In the genomic region with DNA sequence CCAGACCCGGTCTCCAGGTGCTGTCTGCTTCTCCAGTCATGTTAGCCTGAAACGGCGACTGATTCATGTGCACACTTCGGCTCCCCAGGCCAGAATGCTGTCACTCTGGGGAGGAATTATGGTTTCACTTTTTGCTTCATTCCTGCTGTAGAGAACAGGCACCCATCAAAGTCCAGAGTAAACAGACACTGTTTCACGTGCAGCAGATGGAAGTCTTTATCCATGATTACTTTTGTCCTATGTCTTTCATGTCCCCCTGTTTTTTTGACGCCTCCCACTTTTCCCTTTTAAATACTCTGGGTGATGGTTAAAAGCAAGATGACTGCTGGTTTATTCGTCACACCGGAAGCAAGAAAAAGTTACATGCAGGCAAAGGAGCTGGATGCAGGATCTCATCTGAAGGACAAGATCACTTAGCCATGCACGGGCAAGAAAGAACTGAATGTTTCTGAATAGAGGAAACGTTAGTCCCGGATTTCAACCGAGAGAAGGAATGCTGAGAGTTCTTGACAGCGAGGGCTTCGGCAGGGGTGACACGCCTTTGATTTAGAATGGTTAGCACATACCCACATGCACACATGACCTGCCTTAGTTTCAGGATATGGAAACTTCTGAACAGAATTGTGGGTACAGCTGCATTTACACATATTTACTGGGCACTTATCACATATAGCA, we compare ENCODE assay signal across 10 cellular contexts.
A peak's percentile ranks its signal among the peaks of the same experiment; 100 is the strongest.
DNase-seq lines count a peak whose midpoint lies in the region; ATAC-seq and TF ChIP-seq lines count a peak whose summit lies in the region.
"Had no signal": no experiment of that assay in that cellular context is flagged by ENCODE, and none has a peak within 500 bp of the region (broad histone marks: within the 10 kb centered on the region; RNA-seq: fewer than 3 reads in every experiment).

No MANE protein-coding gene starts in this region.

- H3K4me3 ChIP-seq in left ventricle myocardium inferior (peak overlapping the region; percentile 45), smooth muscle cell (peak overlapping the region; percentile 5)

- no peak for TF ChIP-seq CTCF in activated CD8-positive, alpha-beta T cell treated with anti-CD3 and anti-CD28 coated beads for 36 hours (IDR thresholded peaks at IDR 0.05)
- TF ChIP-seq CTCF in left ventricle myocardium inferior (IDR thresholded peaks at IDR 0.05; ENCODE audit: borderline replicate concordance) (no peak), smooth muscle cell (IDR thresholded peaks at IDR 0.05; ENCODE audit: borderline replicate concordance, insufficient read depth, poor library complexity, severe bottlenecking) (no peak)

- WGBS in smooth muscle cell (ENCODE audit: low lambda C conversion rate) = 35% methylated on average over 15 of the region's 15 CpGs

- H3K27ac ChIP-seq in left ventricle myocardium inferior (replicated peaks) (peak overlapping the region; percentile 59), smooth muscle cell (ENCODE audit: low read depth) (peak overlapping the region; percentile 32)

- H3K4me1 ChIP-seq in left ventricle myocardium inferior (peaks cover 6% of the 10 kb centered on the region), smooth muscle cell (ENCODE audit: low read depth) (peaks cover 5% of the 10 kb centered on the region)

- H3K36me3 Mint-ChIP-seq in activated CD8-positive, alpha-beta T cell treated with anti-CD3 and anti-CD28 coated beads for 36 hours (ENCODE audit: low read depth) = no peaks in the 10 kb centered on the region
- H3K36me3 Mint-ChIP-seq: brain had no signal

- no peaks in the 10 kb centered on the region for H4K20me1 ChIP-seq in smooth muscle cell (ENCODE audit: low read depth)

- peak overlapping the region; percentile 71 for H3K4me2 ChIP-seq in smooth muscle cell

- TF ChIP-seq POLR2A in GM18505 (IDR thresholded peaks at IDR 0.05; ENCODE audit: borderline replicate concordance, extremely low read depth, insufficient read depth, insufficient read length) = no peak

- H3K4me3 Mint-ChIP-seq in activated CD8-positive, alpha-beta T cell treated with anti-CD3 and anti-CD28 coated beads for 36 hours = peak overlapping the region; percentile 37
- H3K4me3 Mint-ChIP-seq: brain had no signal

- peak overlapping the region; percentile 19 for H3K27ac Mint-ChIP-seq in activated CD8-positive, alpha-beta T cell treated with anti-CD3 and anti-CD28 coated beads for 36 hours
- H3K27ac Mint-ChIP-seq: brain had no signal

- intact Hi-C loops in activated CD8-positive, alpha-beta T cell treated with anti-CD3 and anti-CD28 coated beads for 36 hours (cut with micrococcal nuclease) = no loop called here
- intact Hi-C loops in left ventricle myocardium inferior (cut with micrococcal nuclease) = no loop called here

- peak overlapping the region; percentile 83 for H2AFZ ChIP-seq in smooth muscle cell (ENCODE audit: low read depth)

- CTCF ChIA-PET in activated CD8-positive, alpha-beta T cell treated with anti-CD3 and anti-CD28 coated beads for 36 hours (lab: Charles Lee) = interaction anchor here (0.6 kb wide), 1 partner anchor 101 kb away, joined by 3 read pairs; no protein-coding TSS in a partner anchor

- H3K9me3 ChIP-seq in left ventricle myocardium inferior (replicated peaks) (no peaks in the 10 kb centered on the region), smooth muscle cell (replicated peaks; ENCODE audit: low read depth) (no peaks in the 10 kb centered on the region)

- peak; percentile 40 for DNase-seq in GM03348 (ENCODE audit: low spot score)
- DNase-seq in activated CD8-positive, alpha-beta T cell treated with anti-CD3 and anti-CD28 coated beads for 36 hours = peak; percentile 35
- DNase-seq in left ventricle myocardium inferior = no peak
- no peak for DNase-seq in smooth muscle cell (lab: John Stamatoyannopoulos, UW; ENCODE audit: unreplicated experiment)
- no peak for DNase-seq in germinal center (ENCODE audit: low spot score)
- no peak for DNase-seq in NOMO-1 treated with dmso at 0.1 percent for 144 hours (lab: John Stamatoyannopoulos, UW; ENCODE audit: unreplicated experiment)
- DNase-seq: NCI-H187 had no signal

- POLR2A ChIA-PET in activated CD8-positive, alpha-beta T cell treated with anti-CD3 and anti-CD28 coated beads for 36 hours (lab: Charles Lee) = interaction anchor here (0.6 to 1.0 kb wide), 2 partner anchors 45 to 65 kb away, joined by 4 read pairs; no protein-coding TSS in a partner anchor

- H3K27me3 ChIP-seq in left ventricle myocardium inferior (ENCODE audit: low read depth) (no peaks in the 10 kb centered on the region), smooth muscle cell (ENCODE audit: low read depth) (no peaks in the 10 kb centered on the region)

- H3K9me3 Mint-ChIP-seq in activated CD8-positive, alpha-beta T cell treated with anti-CD3 and anti-CD28 coated beads for 36 hours = no peaks in the 10 kb centered on the region
- H3K9me3 Mint-ChIP-seq: brain had no signal

- H3K36me3 ChIP-seq in left ventricle myocardium inferior (no peaks in the 10 kb centered on the region), smooth muscle cell (ENCODE audit: low read depth) (no peaks in the 10 kb centered on the region)

- ATAC-seq in activated CD8-positive, alpha-beta T cell treated with anti-CD3 and anti-CD28 coated beads for 36 hours = peak; percentile 40
- no peak for ATAC-seq in activated CD4-positive, CD25-positive, alpha-beta regulatory T cell treated with anti-CD3 and anti-CD28 coated beads, Interleukin-2, amount 50 U/mL, for 24 hours
- ATAC-seq in GM18505 (IDR thresholded peaks at IDR 0.05; ENCODE audit: unreplicated experiment) = no peak

- H3F3A ChIP-seq in smooth muscle cell (ENCODE audit: low read depth) = peaks cover 14% of the 10 kb centered on the region

- H3K4me1 Mint-ChIP-seq in activated CD8-positive, alpha-beta T cell treated with anti-CD3 and anti-CD28 coated beads for 36 hours (ENCODE audit: low read depth) = peaks cover 30% of the 10 kb centered on the region

- no peaks in the 10 kb centered on the region for H3K79me2 ChIP-seq in smooth muscle cell (ENCODE audit: low read depth)

- no peaks in the 10 kb centered on the region for H3K27me3 Mint-ChIP-seq in activated CD8-positive, alpha-beta T cell treated with anti-CD3 and anti-CD28 coated beads for 36 hours

- no peak overlapping the region for H3K9ac ChIP-seq in smooth muscle cell (ENCODE audit: low read depth)

Comparison
In these comparisons a context has a peak if more than half of its experiments do, and no peak if none do; other contexts are left out.
1. DNase-seq: peak in GM03348 (single experiment) and activated CD8-positive, alpha-beta T cell treated with anti-CD3 and anti-CD28 coated beads for 36 hours (single experiment); none in left ventricle myocardium inferior (single experiment), smooth muscle cell (single experiment), germinal center (single experiment) and NOMO-1 treated with dmso at 0.1 percent for 144 hours (single experiment).